Comparison of ENCODE assay signal across 1 cellular context in the genomic region with DNA sequence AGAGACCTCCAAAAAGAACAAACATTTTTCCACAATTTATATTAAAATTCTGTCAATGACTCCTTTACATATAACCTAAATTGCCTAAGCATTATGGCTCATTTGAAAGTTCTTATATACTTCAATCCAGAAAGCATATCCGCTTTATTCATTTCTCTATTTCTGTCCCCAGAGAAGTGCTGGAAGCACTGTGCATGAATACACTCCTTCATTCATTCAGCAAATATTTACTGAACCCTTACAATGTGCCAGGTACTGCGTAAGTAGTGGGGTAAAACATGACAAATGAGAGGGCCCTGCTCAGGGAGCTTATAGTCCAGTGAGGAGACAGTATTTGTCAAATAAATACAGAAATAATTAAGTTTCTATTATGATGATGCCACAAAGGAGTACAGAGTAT.
TF ChIP-seq lines count a peak whose summit lies in the region.

No MANE protein-coding gene starts in this region.

TF ChIP-seq in neural cell, 6 proteins besides CTCF, POLR2A, EP300 and RAD21:
- TF ChIP-seq, protein P1, sequence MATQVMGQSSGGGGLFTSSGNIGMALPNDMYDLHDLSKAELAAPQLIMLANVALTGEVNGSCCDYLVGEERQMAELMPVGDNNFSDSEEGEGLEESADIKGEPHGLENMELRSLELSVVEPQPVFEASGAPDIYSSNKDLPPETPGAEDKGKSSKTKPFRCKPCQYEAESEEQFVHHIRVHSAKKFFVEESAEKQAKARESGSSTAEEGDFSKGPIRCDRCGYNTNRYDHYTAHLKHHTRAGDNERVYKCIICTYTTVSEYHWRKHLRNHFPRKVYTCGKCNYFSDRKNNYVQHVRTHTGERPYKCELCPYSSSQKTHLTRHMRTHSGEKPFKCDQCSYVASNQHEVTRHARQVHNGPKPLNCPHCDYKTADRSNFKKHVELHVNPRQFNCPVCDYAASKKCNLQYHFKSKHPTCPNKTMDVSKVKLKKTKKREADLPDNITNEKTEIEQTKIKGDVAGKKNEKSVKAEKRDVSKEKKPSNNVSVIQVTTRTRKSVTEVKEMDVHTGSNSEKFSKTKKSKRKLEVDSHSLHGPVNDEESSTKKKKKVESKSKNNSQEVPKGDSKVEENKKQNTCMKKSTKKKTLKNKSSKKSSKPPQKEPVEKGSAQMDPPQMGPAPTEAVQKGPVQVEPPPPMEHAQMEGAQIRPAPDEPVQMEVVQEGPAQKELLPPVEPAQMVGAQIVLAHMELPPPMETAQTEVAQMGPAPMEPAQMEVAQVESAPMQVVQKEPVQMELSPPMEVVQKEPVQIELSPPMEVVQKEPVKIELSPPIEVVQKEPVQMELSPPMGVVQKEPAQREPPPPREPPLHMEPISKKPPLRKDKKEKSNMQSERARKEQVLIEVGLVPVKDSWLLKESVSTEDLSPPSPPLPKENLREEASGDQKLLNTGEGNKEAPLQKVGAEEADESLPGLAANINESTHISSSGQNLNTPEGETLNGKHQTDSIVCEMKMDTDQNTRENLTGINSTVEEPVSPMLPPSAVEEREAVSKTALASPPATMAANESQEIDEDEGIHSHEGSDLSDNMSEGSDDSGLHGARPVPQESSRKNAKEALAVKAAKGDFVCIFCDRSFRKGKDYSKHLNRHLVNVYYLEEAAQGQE (IDR thresholded peaks at IDR 0.05; ENCODE audit: borderline replicate concordance): no peak
- TF ChIP-seq EZH2 (IDR thresholded peaks at IDR 0.05; ENCODE audit: borderline replicate concordance, insufficient read depth, low read length, poor library complexity, severe bottlenecking) (no peak), TAF1 (IDR thresholded peaks at IDR 0.05; ENCODE audit: low read depth) (no peak), POLR2AphosphoS5 (IDR thresholded peaks at IDR 0.05) (no peak), SMC3 (conservative IDR thresholded peaks at IDR 0.05; ENCODE audit: poor library complexity) (no peak), MXI1 (conservative IDR thresholded peaks at IDR 0.05; ENCODE audit: poor library complexity, severe bottlenecking) (no peak)
